8 cellular contexts compared by ENCODE assay signal in the genomic region with DNA sequence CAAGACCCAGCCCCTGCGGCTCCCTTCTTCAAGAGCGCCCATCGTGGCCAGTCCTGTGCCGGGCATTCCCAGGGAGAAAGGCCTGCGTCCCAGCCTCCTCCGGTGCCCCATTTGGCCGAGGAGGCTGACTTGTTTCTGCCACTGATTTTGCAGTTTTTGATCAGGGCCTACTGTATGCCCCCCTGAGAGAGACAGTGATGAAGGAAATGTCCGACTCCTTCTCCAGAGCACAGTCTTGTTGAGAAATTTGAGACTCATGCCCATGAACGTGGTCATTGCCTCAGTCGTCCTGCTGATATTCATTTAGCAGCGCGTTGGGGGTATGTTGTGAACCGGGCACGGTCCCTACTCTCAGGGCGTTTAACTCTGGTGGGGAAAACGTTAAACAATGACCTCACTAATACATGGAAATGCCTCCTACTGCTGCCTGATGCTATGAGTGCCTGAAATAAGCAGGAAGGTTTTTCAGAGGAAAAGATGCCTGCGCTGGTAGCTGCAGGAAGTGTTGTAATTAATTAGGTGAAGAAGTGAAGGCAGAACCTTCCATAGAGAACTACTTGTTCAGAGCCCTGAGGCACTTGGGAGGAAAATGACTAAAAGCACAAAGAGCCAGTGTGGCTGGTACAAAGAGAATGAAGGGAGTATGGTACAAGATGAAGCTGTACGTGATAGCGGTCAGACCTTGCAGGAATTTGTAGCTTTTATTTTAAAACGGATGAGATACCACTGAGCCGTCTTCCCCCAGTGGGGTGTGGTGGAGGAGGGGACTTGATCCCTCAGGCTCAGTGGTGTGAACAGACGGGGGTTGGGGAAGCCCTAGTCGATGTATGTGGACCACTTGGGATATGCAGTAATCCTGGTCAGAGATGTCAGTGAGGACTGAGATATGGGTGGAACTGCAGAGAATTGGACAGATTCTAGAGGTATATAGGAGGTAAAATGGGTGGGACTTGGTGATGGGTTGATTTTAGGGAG. TPM values are rescaled to one million over a fixed set of nuclear protein-coding genes. Genes with fewer than 3 reads are reported as not detected.
A peak's percentile ranks its signal among the peaks of the same experiment; 100 is the strongest.
DNase-seq lines count a peak whose midpoint lies in the region; ATAC-seq and TF ChIP-seq lines count a peak whose summit lies in the region.

No MANE protein-coding gene starts in this region.

- DNase-seq in D341Med (ENCODE audit: low spot score) (peak; percentile 24), inferior parietal cortex (ENCODE audit: extremely low spot score) (peak; percentile 33), thyroid gland (no peak)
- DNase-seq in effector memory CD8-positive, alpha-beta T cell = no peak

- no peak for TF ChIP-seq CTCF in thyroid gland (IDR thresholded peaks at IDR 0.05)

- no peaks in the 10 kb centered on the region for H3K9me3 ChIP-seq in thyroid gland

- peaks cover 24% of the 10 kb centered on the region for H3K36me3 Mint-ChIP-seq in effector memory CD8-positive, alpha-beta T cell (ENCODE audit: insufficient read depth)

- H3K27ac ChIP-seq in angular gyrus (ENCODE audit: low read depth, low read length) (peak overlapping the region; percentile 90), thyroid gland (peak overlapping the region; percentile 35 to 84 (median 69))

- no peak overlapping the region for H3K4me3 Mint-ChIP-seq in effector memory CD8-positive, alpha-beta T cell

- no peaks in the 10 kb centered on the region for H3K27me3 Mint-ChIP-seq in effector memory CD8-positive, alpha-beta T cell

- peaks cover 22 to 25% of the 10 kb centered on the region in 2 donors for H3K4me1 Mint-ChIP-seq in effector memory CD8-positive, alpha-beta T cell (ENCODE audit: low read depth in 2 of 2)

- peak; percentile 0 for ATAC-seq in HG02970 (IDR thresholded peaks at IDR 0.05; ENCODE audit: low FRiP score, unreplicated experiment)
- no peak for ATAC-seq in effector memory CD8-positive, alpha-beta T cell (replicated peaks)
- ATAC-seq in GM21526 (IDR thresholded peaks at IDR 0.05; ENCODE audit: low FRiP score, unreplicated experiment) = no peak
- no peak for ATAC-seq in HG02623 (IDR thresholded peaks at IDR 0.05; ENCODE audit: unreplicated experiment)

- peaks cover 10 to 25% of the 10 kb centered on the region in 2 donors for H3K4me1 ChIP-seq in thyroid gland

- 4 to 5% methylated on average over 17 to 20 of the region's 23 CpGs for WGBS in thyroid gland, 2 donors

- no peak overlapping the region for H3K27ac Mint-ChIP-seq in effector memory CD8-positive, alpha-beta T cell

- TF ChIP-seq POLR2A in thyroid gland (IDR thresholded peaks at IDR 0.05) = no peak

- H3K36me3 ChIP-seq in thyroid gland = peaks cover 5 to 9% of the 10 kb centered on the region in 2 donors

- H3K27me3 ChIP-seq in thyroid gland = no peaks in the 10 kb centered on the region

- intact Hi-C loops in thyroid gland (cut with DNase I) = loop anchor here (10.0 kb wide), 1 partner anchor 127 kb away; no protein-coding TSS in a partner anchor

- H3K4me3 ChIP-seq in thyroid gland (replicated peaks in 1 of 3) = peak overlapping the region; percentile 68 to 99 (median 88)

- no peaks in the 10 kb centered on the region for H3K9me3 Mint-ChIP-seq in effector memory CD8-positive, alpha-beta T cell

RNA-seq across cellular contexts. Expression of a gene that starts 0.7 kb away (rescaled TPM):
- 10 to 100 TPM; 20.0 to 29.8 (median 23.9) TPM for total RNA-seq in thyroid gland

RNA-seq across cellular contexts. Expression of a gene that starts 1.0 kb away (rescaled TPM):
- total RNA-seq in thyroid gland = 10 to 100 TPM; 39.2 to 63.3 (median 58.7) TPM

RNA-seq across cellular contexts. Expression of a gene that starts 57.9 kb away (rescaled TPM):
- total RNA-seq in thyroid gland = not detected

Comparison
In these comparisons a context has a peak if more than half of its experiments do, and no peak if none do; other contexts are left out.
1. DNase-seq: peak in D341Med (single experiment) and inferior parietal cortex (single experiment); none in thyroid gland (0 of 2) and effector memory CD8-positive, alpha-beta T cell (0 of 3).